In the genomic region with DNA sequence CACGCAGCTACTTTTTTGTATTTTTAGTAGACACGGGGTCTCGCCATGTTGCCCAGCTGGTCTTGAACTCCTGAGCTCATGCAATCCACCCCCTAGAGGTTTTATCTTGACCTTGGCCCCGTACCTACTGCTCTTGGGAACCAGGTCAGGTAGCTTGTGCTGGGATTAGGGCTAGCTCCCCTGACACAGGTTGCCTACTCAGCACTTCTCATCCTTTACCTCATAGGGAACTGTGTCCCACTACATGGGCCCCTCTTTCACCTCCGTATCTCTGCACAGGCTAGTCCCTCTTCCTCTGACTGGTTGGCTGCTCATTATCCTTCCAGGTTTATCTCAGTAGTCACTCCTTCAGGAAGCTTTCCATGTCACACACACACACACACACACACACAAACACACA, we compare ENCODE assay signal across 23 cellular contexts. TPM values are rescaled to one million over a fixed set of nuclear protein-coding genes. Genes with fewer than 3 reads are reported as not detected.
A peak's percentile ranks its signal among the peaks of the same experiment; 100 is the strongest.
DNase-seq lines count a peak whose midpoint lies in the region; ATAC-seq, FAIRE-seq and TF ChIP-seq lines count a peak whose summit lies in the region.
"Had no signal": no experiment of that assay in that cellular context is flagged by ENCODE, and none has a peak within 500 bp of the region (broad histone marks: within the 10 kb centered on the region; RNA-seq: fewer than 3 reads in every experiment).

No MANE protein-coding gene starts in this region.

- intact Hi-C loops in HepG2 (cut with micrococcal nuclease; ENCODE audit: unreplicated experiment) = no loop called here
- intact Hi-C loops in right lobe of liver (cut with DNase I) = no loop called here
- intact Hi-C loops in Caco-2 (cut with micrococcal nuclease; ENCODE audit: unreplicated experiment) = no loop called here

- TF ChIP-seq POLR2A in HepG2 (IDR thresholded peaks at IDR 0.05; ENCODE audit: insufficient read depth in 1 of 2, low read depth in 2 of 2, low read length in 2 of 2) = no peak
- no peak for TF ChIP-seq POLR2A in right lobe of liver (IDR thresholded peaks at IDR 0.05)

- peaks cover 1% of the 10 kb centered on the region for H3K9me3 Mint-ChIP-seq in Caco-2 (ENCODE audit: unreplicated experiment)
- H3K9me3 Mint-ChIP-seq: CD4-positive, alpha-beta T cell had no signal

- H3K4me3 Mint-ChIP-seq in Caco-2 (ENCODE audit: unreplicated experiment) = no peak overlapping the region
- H3K4me3 Mint-ChIP-seq: CD4-positive, alpha-beta T cell; CD8-positive, alpha-beta memory T cell had no signal

- no peak for TF ChIP-seq RAD21 in HepG2 (CRISPR knock-in tag; IDR thresholded peaks at IDR 0.05)

- H3K9ac ChIP-seq in HepG2 (ENCODE audit: insufficient read depth, low read depth, low read length) = no peak overlapping the region
- H3K9ac ChIP-seq: BLaER1 treated with 17β-estradiol and CSF1 and Interleukin-3, amounts not matched to agents 10 nM and 100 nM had no signal

- H3K36me3 ChIP-seq in HepG2 (replicated peaks in 1 of 2; ENCODE audit: control insufficient read depth in 1 of 2, insufficient read depth in 2 of 2, low read length in 2 of 2) (no peaks in the 10 kb centered on the region), right lobe of liver (no peaks in the 10 kb centered on the region), Caco-2 (ENCODE audit: control insufficient read depth, insufficient read depth, low read length) (no peaks in the 10 kb centered on the region)
- H3K36me3 ChIP-seq: BE2C; BLaER1 treated with 17β-estradiol and CSF1 and Interleukin-3, amounts not matched to agents 10 nM and 100 nM had no signal

- no peaks in the 10 kb centered on the region for H3K4me1 Mint-ChIP-seq in Caco-2 (ENCODE audit: low read depth, unreplicated experiment)
- H3K4me1 Mint-ChIP-seq: CD14-positive monocyte; CD8-positive, alpha-beta memory T cell had no signal

- H3K9me3 ChIP-seq in HepG2 (ENCODE audit: low read length) (no peaks in the 10 kb centered on the region), right lobe of liver (no peaks in the 10 kb centered on the region), Caco-2 (no peaks in the 10 kb centered on the region)
- H3K9me3 ChIP-seq: BE2C; BLaER1 treated with 17β-estradiol and CSF1 and Interleukin-3, amounts not matched to agents 10 nM and 100 nM had no signal

- H3K27me3 ChIP-seq in HepG2 (ENCODE audit: control insufficient read depth in 1 of 2, insufficient read depth in 2 of 2, low read length in 2 of 2) (no peaks in the 10 kb centered on the region; a peak in 1 of 5 replicates), right lobe of liver (no peaks in the 10 kb centered on the region), Caco-2 (replicated peaks; ENCODE audit: control insufficient read depth, insufficient read depth, low read length) (no peaks in the 10 kb centered on the region)
- H3K27me3 ChIP-seq: BE2C; BLaER1 treated with 17β-estradiol and CSF1 and Interleukin-3, amounts not matched to agents 10 nM and 100 nM had no signal

- no peak overlapping the region for H3K4me2 ChIP-seq in HepG2 (ENCODE audit: low read depth, low read length)
- H3K4me2 ChIP-seq: BLaER1 treated with 17β-estradiol and CSF1 and Interleukin-3, amounts not matched to agents 10 nM and 100 nM had no signal

- no peak for TF ChIP-seq EP300 in HepG2 (IDR thresholded peaks at IDR 0.05; ENCODE audit: low read depth in 2 of 2, low read length in 2 of 2)
- no peak for TF ChIP-seq EP300 in HepG2 (CRISPR knock-in tag; IDR thresholded peaks at IDR 0.05; ENCODE audit: borderline replicate concordance)

- WGBS in HepG2 (ENCODE audit: low lambda C conversion rate) = 4% methylated on average over 5 of the region's 5 CpGs
- 61% methylated on average over 3 of the region's 5 CpGs for WGBS in right lobe of liver (ENCODE audit: insufficient coverage, low coverage, low lambda C conversion rate, missing lambda C conversion rate)

- ATAC-seq in HepG2 = no peak
- ATAC-seq in right lobe of liver = no peak
- no peak for ATAC-seq in SK-N-SH treated with all-trans-retinoic acid at 6 μM for 48 hours
- ATAC-seq: HCT116 had no signal

- H3K36me3 Mint-ChIP-seq in Caco-2 (ENCODE audit: insufficient read depth, unreplicated experiment) = no peaks in the 10 kb centered on the region
- H3K36me3 Mint-ChIP-seq: CD14-positive monocyte; CD8-positive, alpha-beta memory T cell had no signal

- H3K4me1 ChIP-seq in HepG2 (ENCODE audit: insufficient read depth, low read length) (no peaks in the 10 kb centered on the region), right lobe of liver (no peaks in the 10 kb centered on the region), Caco-2 (no peaks in the 10 kb centered on the region)
- H3K4me1 ChIP-seq: BE2C; BLaER1 treated with 17β-estradiol and CSF1 and Interleukin-3, amounts not matched to agents 10 nM and 100 nM had no signal

- BruUV-seq in HepG2 (replicated peaks; lab: Mats Ljungman, UMichigan) (no TSS peak), Caco-2 (replicated peaks; lab: Mats Ljungman, UMichigan) (no TSS peak)

- TF ChIP-seq CTCF in HepG2 (CRISPR knock-in tag; IDR thresholded peaks at IDR 0.05) (no peak), right lobe of liver (IDR thresholded peaks at IDR 0.05) (no peak), Caco-2 (IDR thresholded peaks at IDR 0.05; ENCODE audit: insufficient read depth in 1 of 2, low read depth in 1 of 2, low read length in 1 of 2, severe bottlenecking in 1 of 2, unreplicated experiment in 1 of 2) (no peak)

- POLR2A ChIA-PET in HepG2 (lab: Yijun Ruan, JAX) (no interaction called here), Caco-2 (lab: Charles Lee) (no interaction called here)

- H3K4me3 ChIP-seq in HepG2 (replicated peaks in 1 of 3; ENCODE audit: insufficient read depth in 1 of 3, low read depth in 2 of 3, low read length in 3 of 3) (no peak overlapping the region), right lobe of liver (no peak overlapping the region), Caco-2 (ENCODE audit: low read depth, low read length) (no peak overlapping the region)
- H3K4me3 ChIP-seq: BLaER1 treated with 17β-estradiol and CSF1 and Interleukin-3, amounts not matched to agents 10 nM and 100 nM had no signal

- H3K27me3 Mint-ChIP-seq in Caco-2 (ENCODE audit: insufficient read depth, unreplicated experiment) = no peaks in the 10 kb centered on the region
- H3K27me3 Mint-ChIP-seq: CD4-positive, alpha-beta T cell; CD8-positive, alpha-beta memory T cell had no signal

- H3K27ac ChIP-seq in HepG2 (ENCODE audit: extremely low read length, insufficient read depth, low read length) (no peak overlapping the region), right lobe of liver (no peak overlapping the region), cingulate gyrus (ENCODE audit: low read depth, low read length) (peak overlapping the region; percentile 51)
- H3K27ac ChIP-seq: 22Rv1; BLaER1 treated with 17β-estradiol and CSF1 and Interleukin-3, amounts not matched to agents 10 nM and 100 nM had no signal

- no peak overlapping the region for H3K27ac Mint-ChIP-seq in Caco-2 (ENCODE audit: unreplicated experiment)
- H3K27ac Mint-ChIP-seq: CD14-positive monocyte; CD4-positive, alpha-beta T cell; CD8-positive, alpha-beta memory T cell had no signal

- CTCF ChIA-PET in HepG2 (lab: Yijun Ruan, JAX; ENCODE audit: low intra/inter-chr PET ratio, low total read pairs) = no interaction called here
- CTCF ChIA-PET in Caco-2 (lab: Charles Lee) = no interaction called here

- H3K79me2 ChIP-seq in HepG2 (ENCODE audit: insufficient read depth, low read length) = no peaks in the 10 kb centered on the region

- no peaks in the 10 kb centered on the region for H4K20me1 ChIP-seq in HepG2 (ENCODE audit: insufficient read depth, low read length)
- H4K20me1 ChIP-seq: BLaER1 treated with 17β-estradiol and CSF1 and Interleukin-3, amounts not matched to agents 10 nM and 100 nM had no signal

- no peak overlapping the region for H2AFZ ChIP-seq in HepG2 (ENCODE audit: low read length)

- in situ Hi-C loops in HepG2 (cut with HindIII; ENCODE audit: extremely low pct_ligation_motif_present, low pct_unique_long_range_greater_than_20kb) = no loop called here

- FAIRE-seq in HepG2 (lab: Jason Lieb, UNC) (no peak), urothelium cell line (lab: Jason Lieb, UNC) (peak; percentile 75)
- FAIRE-seq: A204.1, G401.6, GM12892 had no signal

- DNase-seq in HepG2 (ENCODE audit: low spot score) (no peak), right lobe of liver (no peak), urothelium cell line (ENCODE audit: low spot score) (no peak), Caco-2 (no peak)
- DNase-seq: ACHN; AML-193; BE2C; Calu3; CD4-positive, alpha-beta T cell; CD8-positive, alpha-beta memory T cell; DMS153; DND-41; GOT3; H7 had no signal

TF ChIP-seq in HepG2, 621 proteins besides CTCF, POLR2A, EP300 and RAD21 (continues in another document):
- TF ChIP-seq NFRKB (IDR thresholded peaks at IDR 0.05) (no peak), MAFK (conservative IDR thresholded peaks at IDR 0.05 in 1 of 2, IDR thresholded peaks at IDR 0.05 in 1 of 2; ENCODE audit: low read length in 2 of 2) (peak; percentile 45 to 73; a peak in 3 of 4 replicates)

TF ChIP-seq in SK-N-SH treated with all-trans-retinoic acid at 6 μM for 48 hours, 23 proteins besides CTCF, POLR2A, EP300 and RAD21 (continues in another document):
- TF ChIP-seq RARB (CRISPR knock-in tag; IDR thresholded peaks at IDR 0.05) = no peak
- TF ChIP-seq GLIS3 (CRISPR knock-in tag; IDR thresholded peaks at IDR 0.05) = no peak
- no peak for TF ChIP-seq TOX (CRISPR knock-in tag; IDR thresholded peaks at IDR 0.05; ENCODE audit: borderline replicate concordance)
- no peak for TF ChIP-seq ZNF70 (CRISPR knock-in tag; IDR thresholded peaks at IDR 0.05)

RNA-seq across cellular contexts. Expression of a gene that starts 58.0 kb away (rescaled TPM):
- total RNA-seq in HepG2 (2016; rRNA removed; fragmentation: Illumina TruSeq; extraction: Trizol) = not detected in 2 replicates
- not detected in 2 replicates for total RNA-seq in HepG2 (2016; cell fraction: cytosol; rRNA removed; fragmentation: Illumina TruSeq; extraction: Trizol; ENCODE audit: low read depth)
- not detected in 2 replicates for total RNA-seq in HepG2 (2016; cell fraction: insoluble cytoplasmic fraction; rRNA removed; fragmentation: Illumina TruSeq; extraction: Trizol)
- not detected in 2 replicates for total RNA-seq in HepG2 (2016; cell fraction: membrane; rRNA removed; fragmentation: Illumina TruSeq; extraction: Trizol)
- total RNA-seq in HepG2 (2016; cell fraction: nucleus; rRNA removed; fragmentation: Illumina TruSeq; extraction: Trizol) = not detected in 2 replicates
- polyA plus RNA-seq in HepG2 (2011; rRNA removed) = not detected in 2 replicates
- polyA plus RNA-seq in HepG2 (2011; cell fraction: cytosol; rRNA removed) = not detected in 2 replicates
- polyA plus RNA-seq in HepG2 (2011; cell fraction: nucleus; rRNA removed) = not detected in 2 replicates
- polyA plus RNA-seq in HepG2 (2012) = not detected in 2 replicates
- not detected in 2 replicates for polyA plus RNA-seq in HepG2 (2016; cell fraction: cytosol; fragmentation: Illumina TruSeq; extraction: Trizol; ENCODE audit: low read depth)
- polyA plus RNA-seq in HepG2 (2016; cell fraction: insoluble cytoplasmic fraction; fragmentation: Illumina TruSeq; extraction: Trizol; ENCODE audit: low read depth) = not detected in 2 replicates
- polyA plus RNA-seq in HepG2 (2016; cell fraction: membrane; fragmentation: Illumina TruSeq; extraction: Trizol; ENCODE audit: low read depth) = not detected in 2 replicates
- not detected in 2 replicates for polyA plus RNA-seq in HepG2 (2016; cell fraction: nucleus; fragmentation: Illumina TruSeq; extraction: Trizol; ENCODE audit: insufficient read depth, low read depth)
- polyA minus RNA-seq in HepG2 (2011; rRNA and poly(A)+ RNA removed; ENCODE audit: low replicate concordance) = not detected in 2 replicates
- polyA minus RNA-seq in HepG2 (2011; cell fraction: cytosol; rRNA and poly(A)+ RNA removed) = not detected in 2 replicates
- polyA minus RNA-seq in HepG2 (2011; cell fraction: nucleus; rRNA and poly(A)+ RNA removed) = not detected in 2 replicates
- total RNA-seq in right lobe of liver = not detected
- 0.09 and 0.26 TPM in 2 replicates for total RNA-seq in Caco-2 (2022)
- total RNA-seq: CD4-positive, alpha-beta T cell; CD8-positive, alpha-beta memory T cell had no signal
- polyA plus RNA-seq: CD14-positive monocyte; CD8-positive, alpha-beta memory T cell had no signal
